ENCODE assay signal across 1 cellular context in genomic region chr3:112086018-112086854, GRCh38.
A peak's percentile ranks its signal among the peaks of the same experiment; 100 is the strongest.
TF ChIP-seq lines count a peak whose summit lies in the region.

C3orf52 (plus strand) TSS chr3:112086389; CDS start chr3:112086408, 19 bp downstream.

TF ChIP-seq in HepG2, 621 proteins besides CTCF, POLR2A, EP300 and RAD21 (continued from another document and continues in another):
- no peak for TF ChIP-seq AHDC1 (CRISPR knock-in tag; IDR thresholded peaks at IDR 0.05; ENCODE audit: borderline replicate concordance)
- TF ChIP-seq ZNF737 (CRISPR knock-in tag; IDR thresholded peaks at IDR 0.05; ENCODE audit: borderline replicate concordance), result no peak
- TF ChIP-seq RXRA (CRISPR knock-in tag; IDR thresholded peaks at IDR 0.05), result peak; percentile 20; the same call in 1 of the 2 replicates
- no peak for TF ChIP-seq EHMT2 (IDR thresholded peaks at IDR 0.05; ENCODE audit: borderline replicate concordance, low read depth, low read length)
- no peak for TF ChIP-seq SP140L (CRISPR knock-in tag; IDR thresholded peaks at IDR 0.05; ENCODE audit: borderline replicate concordance)
- no peak for TF ChIP-seq FUBP1 (CRISPR knock-in tag; IDR thresholded peaks at IDR 0.05; ENCODE audit: borderline replicate concordance)
- TF ChIP-seq ZNF335 (CRISPR knock-in tag; IDR thresholded peaks at IDR 0.05), result no peak
- no peak for TF ChIP-seq ZNF530 (CRISPR knock-in tag; IDR thresholded peaks at IDR 0.05; ENCODE audit: low read depth)
- TF ChIP-seq WIZ (CRISPR knock-in tag; IDR thresholded peaks at IDR 0.05), result 0 out of 2 replicates have a peak, but pooled peaks have one; percentile 25
- TF ChIP-seq ZNF232 (CRISPR knock-in tag; IDR thresholded peaks at IDR 0.05; ENCODE audit: borderline replicate concordance), result 0 out of 2 replicates have a peak, but pooled peaks have one; percentile 40
- no peak for TF ChIP-seq SRSF4 (IDR thresholded peaks at IDR 0.05; ENCODE audit: low read depth, low read length, poor library complexity, severe bottlenecking)
- TF ChIP-seq ZFP37 (CRISPR knock-in tag; IDR thresholded peaks at IDR 0.05; ENCODE audit: borderline replicate concordance), result peak; percentile 52; the same call in 1 of the 2 replicates
- TF ChIP-seq ZNF451 (CRISPR knock-in tag; IDR thresholded peaks at IDR 0.05), result peak; percentile 61; the same call in 1 of the 2 replicates
- TF ChIP-seq KDM1A (CRISPR knock-in tag; IDR thresholded peaks at IDR 0.05), result no peak
- peak; percentile 52; the same call in 1 of the 2 replicates for TF ChIP-seq MYPOP (CRISPR knock-in tag; IDR thresholded peaks at IDR 0.05)
- no peak for TF ChIP-seq ZBTB42 (CRISPR knock-in tag; IDR thresholded peaks at IDR 0.05)
- no peak for TF ChIP-seq PHF5A (CRISPR knock-in tag; IDR thresholded peaks at IDR 0.05; ENCODE audit: low read depth, unreplicated experiment)
- TF ChIP-seq HMGXB3 (CRISPR knock-in tag; IDR thresholded peaks at IDR 0.05; ENCODE audit: borderline replicate concordance), result no peak
- no peak for TF ChIP-seq ZNF260 (CRISPR knock-in tag; IDR thresholded peaks at IDR 0.05; ENCODE audit: borderline replicate concordance, low read depth)
- TF ChIP-seq HNRNPL (IDR thresholded peaks at IDR 0.05; ENCODE audit: low read depth, low read length), result no peak
- no peak for TF ChIP-seq HNF1A (IDR thresholded peaks at IDR 0.05; ENCODE audit: low read depth)
- peak; percentile 42; the same call in 1 of the 2 replicates for TF ChIP-seq HNF1A (CRISPR knock-in tag; IDR thresholded peaks at IDR 0.05; ENCODE audit: borderline replicate concordance)
- peak; percentile 79; the same call in 1 of the 2 replicates for TF ChIP-seq ZNF547 (CRISPR knock-in tag; IDR thresholded peaks at IDR 0.05)
- no peak for TF ChIP-seq ZBTB39 (CRISPR knock-in tag; IDR thresholded peaks at IDR 0.05)
- TF ChIP-seq DNMT3B (CRISPR knock-in tag; conservative IDR thresholded peaks at IDR 0.05), result no peak
- 0 out of 2 replicates have a peak, but pooled peaks have one; percentile 25 for TF ChIP-seq KAT8 (CRISPR knock-in tag; IDR thresholded peaks at IDR 0.05)
- no peak for TF ChIP-seq ZNF720 (CRISPR knock-in tag; IDR thresholded peaks at IDR 0.05)
- TF ChIP-seq PRDM15 (CRISPR knock-in tag; IDR thresholded peaks at IDR 0.05), result peak; percentile 58; the same call in 1 of the 2 replicates
- TF ChIP-seq ZFAT (CRISPR knock-in tag; conservative IDR thresholded peaks at IDR 0.05), result no peak
